In genomic region chr1:204763773-204764427, GRCh38 we compare ENCODE assay signal across 8 cellular contexts.
A peak's percentile ranks its signal among the peaks of the same experiment; 100 is the strongest.
DNase-seq lines count a peak whose midpoint lies in the region; ATAC-seq and TF ChIP-seq lines count a peak whose summit lies in the region.

No MANE protein-coding gene starts in this region.

- DNase-seq in NCI-H460 (ENCODE audit: extremely low read depth, low read depth), result peak; percentile 69
- DNase-seq in activated CD4-positive, alpha-beta T cell treated with anti-CD3 and anti-CD28 coated beads for 24 hours (ENCODE audit: low read depth in 2 of 2), result peak; percentile 45 to 63
- peak; percentile 81 for DNase-seq in cerebellum (ENCODE audit: low spot score)
- peak; percentile 55 for DNase-seq in left lobe of liver (ENCODE audit: low spot score)
- peak; percentile 69 to 70 for DNase-seq in stimulated activated CD4-positive, alpha-beta T cell treated with anti-CD3 and anti-CD28 coated beads, Interleukin-4, amount 100 ng/mL, for 4 hours

- ATAC-seq in HG03108 (IDR thresholded peaks at IDR 0.05; ENCODE audit: unreplicated experiment), result peak; percentile 66
- peak; percentile 94 for ATAC-seq in left lobe of liver
- no peak for ATAC-seq in GM19467 (IDR thresholded peaks at IDR 0.05; ENCODE audit: unreplicated experiment)

- peak; percentile 95 for TF ChIP-seq CTCF in GM12874 (IDR thresholded peaks at IDR 0.05; ENCODE audit: insufficient read depth, low read depth, low read length)
